In the genomic region with DNA sequence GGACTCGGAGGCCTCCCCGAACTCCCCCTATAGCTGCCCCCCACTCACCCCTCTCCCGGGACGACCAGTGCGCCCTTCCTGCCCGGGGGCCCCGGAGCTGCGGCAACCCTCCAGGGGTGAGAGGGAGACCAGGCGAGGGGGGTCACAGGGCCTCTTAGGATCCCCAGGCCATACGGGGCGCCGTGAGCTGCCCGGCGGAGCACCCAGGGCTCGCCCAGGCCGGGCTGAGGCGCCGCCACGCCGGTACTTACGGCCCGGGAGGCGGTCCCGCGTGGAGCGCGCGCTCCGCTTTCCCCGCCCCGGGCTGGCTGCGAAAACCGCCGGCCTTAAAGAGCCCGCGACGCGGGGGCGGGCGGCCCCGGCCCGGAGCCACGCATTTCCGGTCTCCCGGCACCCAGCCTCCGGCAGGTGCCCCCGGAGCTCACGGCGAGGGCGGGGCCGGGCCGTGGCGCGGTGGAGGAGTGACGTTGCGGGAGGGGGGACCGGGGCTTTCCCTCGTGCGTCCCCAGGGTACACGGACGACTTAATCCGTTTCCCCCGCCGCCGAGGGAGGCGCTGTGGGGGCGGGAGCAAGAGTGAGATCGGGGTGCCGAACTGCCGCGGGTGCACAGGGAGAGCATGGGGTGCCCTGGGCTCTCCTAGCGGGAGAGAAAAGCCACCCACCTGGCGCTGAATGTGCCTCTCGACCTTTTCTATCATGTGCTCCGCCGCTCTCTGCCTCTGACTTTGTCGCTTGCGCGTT, we compare ENCODE assay signal across 8 cellular contexts. TPM values are rescaled to one million over a fixed set of nuclear protein-coding genes. Genes with fewer than 3 reads are reported as not detected.
DNase-seq lines count a peak whose midpoint lies in the region; ATAC-seq, FAIRE-seq and TF ChIP-seq lines count a peak whose summit lies in the region.

A gene (minus strand): TSS at position 381 of the 742 bp plus-strand sequence. CDS start 1,019 bp downstream, outside the sequence.

- H3K36me3 ChIP-seq in HUES6 (ENCODE audit: control insufficient read depth, insufficient read depth, low read length) = peaks cover 35% of the 10 kb centered on the region
- H3K36me3 ChIP-seq in OCI-LY1 (ENCODE audit: insufficient read depth, low read length) = peaks cover 33% of the 10 kb centered on the region
- H3K36me3 ChIP-seq in endothelial cell of umbilical vein (ENCODE audit: control insufficient read depth in 2 of 2, extremely low read depth in 1 of 2, insufficient read depth in 2 of 2, low read length in 2 of 2) = no peaks in the 10 kb centered on the region

- H3K9me2 ChIP-seq in OCI-LY1 (ENCODE audit: low read depth, low read length) = no peaks in the 10 kb centered on the region

- POLR2A ChIA-PET in endothelial cell of umbilical vein (lab: Charles Lee) = interaction anchor here (0.8 to 2.1 kb wide), 3 partner anchors 86 to 96 kb away, joined by 3 to 10 read pairs (median 5); a partner anchor contains a TSS

- no peaks in the 10 kb centered on the region for H3K9me3 ChIP-seq in HUES6 (ENCODE audit: control insufficient read depth, insufficient read depth, low read depth, low read length)
- no peaks in the 10 kb centered on the region for H3K9me3 ChIP-seq in OCI-LY1 (ENCODE audit: low read length)
- no peaks in the 10 kb centered on the region for H3K9me3 ChIP-seq in endothelial cell of umbilical vein (replicated peaks; ENCODE audit: control insufficient read depth, insufficient read depth, low read length)

- H3K27ac ChIP-seq in HUES6 (ENCODE audit: low read depth, low read length) (peak within 1 kb of the TSS; percentile 93), OCI-LY1 (ENCODE audit: low read depth, low read length, poor library complexity, severe bottlenecking) (peak within 1 kb of the TSS; percentile 97), endothelial cell of umbilical vein (ENCODE audit: insufficient read depth, low read depth, low read length) (peak within 1 kb of the TSS; percentile 61)

- peak; percentile 96 for DNase-seq in DMS 273 (lab: John Stamatoyannopoulos, UW; ENCODE audit: unreplicated experiment)
- peak; percentile 97 for DNase-seq in activated CD8-positive, alpha-beta memory T cell treated with anti-CD3 and anti-CD28 coated beads, Interleukin-2, amount 50 U/mL, for 4 hours
- DNase-seq in endothelial cell of umbilical vein (ENCODE audit: low read depth, low spot score) = peak; percentile 86
- DNase-seq in middle frontal gyrus (ENCODE audit: extremely low spot score, low spot score) = peak; percentile 84
- peak; percentile 90 for DNase-seq in stimulated activated CD8-positive, alpha-beta memory T cell treated with anti-CD3 and anti-CD28 coated beads, Interleukin-4, amount 100 ng/mL, for 1 hour (ENCODE audit: low read depth in 2 of 2, low spot score in 1 of 2)

- H3K4me2 ChIP-seq in OCI-LY1 (ENCODE audit: low read length) = peak within 1 kb of the TSS; percentile 96
- peak within 1 kb of the TSS; percentile 92 for H3K4me2 ChIP-seq in endothelial cell of umbilical vein (ENCODE audit: insufficient read depth, low read length)

- BruUV-seq in endothelial cell of umbilical vein (replicated peaks; lab: Mats Ljungman, UMichigan) = no TSS peak

- TF ChIP-seq CTCF in OCI-LY1 (IDR thresholded peaks at IDR 0.05; ENCODE audit: low read length) (no peak), endothelial cell of umbilical vein (IDR thresholded peaks at IDR 0.05; ENCODE audit: extremely low read depth in 1 of 2, insufficient read depth in 1 of 2, low read depth in 1 of 2, low read length in 2 of 2) (peak; percentile 39 to 56)

- H3K27me3 ChIP-seq in HUES6 (ENCODE audit: control insufficient read depth, insufficient read depth, low read length) (no peaks in the 10 kb centered on the region), OCI-LY1 (ENCODE audit: insufficient read depth, low read length) (no peaks in the 10 kb centered on the region), endothelial cell of umbilical vein (ENCODE audit: control insufficient read depth in 2 of 2, insufficient read depth in 2 of 2, low read length in 2 of 2) (no peaks in the 10 kb centered on the region)

- CTCF ChIA-PET in endothelial cell of umbilical vein (lab: Charles Lee) = interaction anchor here (0.7 to 4.7 kb wide), 29 partner anchors 8 to 447 kb away, joined by 3 to 45 read pairs (median 8); a partner anchor contains a TSS

- H4K20me1 ChIP-seq in OCI-LY1 (ENCODE audit: insufficient read depth, low read length) (no peaks in the 10 kb centered on the region), endothelial cell of umbilical vein (replicated peaks; ENCODE audit: control insufficient read depth, extremely low read depth, insufficient read depth, low read length) (no peaks in the 10 kb centered on the region)

- H3K79me2 ChIP-seq in OCI-LY1 (ENCODE audit: insufficient read depth, low read length) = peaks cover 10% of the 10 kb centered on the region; the same call in 1 of the 2 replicates
- no peaks in the 10 kb centered on the region for H3K79me2 ChIP-seq in endothelial cell of umbilical vein (ENCODE audit: control insufficient read depth, insufficient read depth, low read length)

- FAIRE-seq in endothelial cell of umbilical vein (lab: Jason Lieb, UNC) = peak; percentile 65

- intact Hi-C loops in endothelial cell of umbilical vein (cut with micrococcal nuclease) = loop anchor here (1.0 to 5.0 kb wide), 3 partner anchors 52 to 463 kb away; a partner anchor contains a TSS

- H3K4me3 ChIP-seq in HUES6 (ENCODE audit: low read depth, low read length) (peak within 1 kb of the TSS; percentile 72), OCI-LY1 (ENCODE audit: low read depth, low read length, poor library complexity, severe bottlenecking) (peak within 1 kb of the TSS; percentile 94), endothelial cell of umbilical vein (replicated peaks in 1 of 3; ENCODE audit: insufficient read depth in 1 of 3, low read depth in 1 of 3, low read length in 3 of 3) (peak within 1 kb of the TSS; percentile 20 to 75 (median 67))

- H2AFZ ChIP-seq in OCI-LY1 (ENCODE audit: low read length) = no peak within 1 kb of the TSS
- H2AFZ ChIP-seq in endothelial cell of umbilical vein (ENCODE audit: low read depth, low read length) = peak within 1 kb of the TSS; percentile 89

- H3K4me1 ChIP-seq in HUES6 (ENCODE audit: control insufficient read depth, insufficient read depth, low read length) (0 out of 2 replicates have a peak, but pooled peaks cover 7% of the 10 kb centered on the region), OCI-LY1 (ENCODE audit: insufficient read depth, low read length, severe bottlenecking) (peaks cover 49% of the 10 kb centered on the region), endothelial cell of umbilical vein (ENCODE audit: control insufficient read depth, extremely low read depth, insufficient read depth, low read length) (peaks cover 6% of the 10 kb centered on the region)

- peak; percentile 57 for ATAC-seq in GM21447 (IDR thresholded peaks at IDR 0.05; ENCODE audit: unreplicated experiment)

- TF ChIP-seq POLR2A in endothelial cell of umbilical vein (IDR thresholded peaks at IDR 0.05; ENCODE audit: low read depth, low read length) = no peak

- 0 out of 2 replicates have a peak, but pooled peaks cover 6% of the 10 kb centered on the region for H3F3A ChIP-seq in OCI-LY1 (ENCODE audit: insufficient read depth, low read length)

- dilution Hi-C loops in endothelial cell of umbilical vein (cut with MboI; ENCODE audit: extremely low pct_ligation_motif_present, low sequenced_read_pairs) = no loop called here

- H3K9ac ChIP-seq in HUES6 (ENCODE audit: low read length) = peak within 1 kb of the TSS; percentile 71
- H3K9ac ChIP-seq in OCI-LY1 (ENCODE audit: low read length) = peak within 1 kb of the TSS; percentile 97
- peak within 1 kb of the TSS; percentile 96 for H3K9ac ChIP-seq in endothelial cell of umbilical vein (replicated peaks; ENCODE audit: extremely low read depth, insufficient read depth, low read length)

- no peaks in the 10 kb centered on the region for H3K9me1 ChIP-seq in endothelial cell of umbilical vein (replicated peaks; ENCODE audit: control insufficient read depth, extremely low read depth, insufficient read depth, low read length)

TF ChIP-seq in endothelial cell of umbilical vein, 7 proteins besides CTCF, POLR2A, EP300 and RAD21:
- TF ChIP-seq FOS (IDR thresholded peaks at IDR 0.05; ENCODE audit: borderline replicate concordance, insufficient read depth, low read length) (no peak), POLR2AphosphoS5 (IDR thresholded peaks at IDR 0.05; ENCODE audit: insufficient read depth, low read depth, low read length) (peak; percentile 60)

RNA-seq across cellular contexts. Expression of the gene that starts here (rescaled TPM):
- 12.8 and 14.0 TPM in 2 replicates for total RNA-seq in endothelial cell of umbilical vein
- polyA plus RNA-seq in endothelial cell of umbilical vein = 11.4 and 11.6 TPM in 2 replicates
- 13.0 and 13.7 TPM in 2 replicates for polyA plus RNA-seq in endothelial cell of umbilical vein (2011; cell fraction: cytosol; rRNA removed)
- polyA plus RNA-seq in endothelial cell of umbilical vein (2011; cell fraction: nucleus; rRNA removed) = 4.4 and 7.4 TPM in 2 replicates
- 11.8 TPM in 2 replicates for polyA plus RNA-seq in endothelial cell of umbilical vein (2012)
- polyA minus RNA-seq in endothelial cell of umbilical vein = 4.3 and 6.4 TPM in 2 replicates
- polyA minus RNA-seq in endothelial cell of umbilical vein (2011; cell fraction: cytosol; rRNA and poly(A)+ RNA removed) = 14.2 TPM
- polyA minus RNA-seq in endothelial cell of umbilical vein (2011; cell fraction: nucleus; rRNA and poly(A)+ RNA removed) = 4.6 and 5.7 TPM in 2 replicates

Comparison
In these comparisons a context has a peak if more than half of its experiments do, and no peak if none do; other contexts are left out.
1. Peak in every context shown above with its lines: DNase-seq, ATAC-seq, H3K4me3 ChIP-seq and H3K27ac ChIP-seq.